8 cellular contexts compared by ENCODE assay signal in genomic region chrX:11759461-11760311, GRCh38. TPM values are rescaled to one million over a fixed set of nuclear protein-coding genes. Genes with fewer than 3 reads are reported as not detected.
DNase-seq lines count a peak whose midpoint lies in the region; ATAC-seq and TF ChIP-seq lines count a peak whose summit lies in the region.

No MANE protein-coding gene starts in this region.

- H3K9me3 ChIP-seq in SK-N-SH, result no peaks in the 10 kb centered on the region

- H3K79me2 ChIP-seq in SK-N-SH (ENCODE audit: insufficient read depth), result peaks cover 15% of the 10 kb centered on the region

- peak overlapping the region; percentile 50 to 86 for H3K27ac ChIP-seq in SK-N-SH (ENCODE audit: low read depth in 2 of 2, low read length in 1 of 2)

- peaks cover 36 to 41% of the 10 kb centered on the region in 2 experiments for H3K36me3 ChIP-seq in SK-N-SH (replicated peaks in 1 of 2; ENCODE audit: control insufficient read depth in 1 of 2, insufficient read depth in 2 of 2, low read length in 1 of 2)

- no peaks in the 10 kb centered on the region for H3K27me3 ChIP-seq in SK-N-SH (ENCODE audit: insufficient read depth)

- H3K4me1 Mint-ChIP-seq in activated naive CD8-positive, alpha-beta T cell treated with anti-CD3 and anti-CD28 coated beads, Interleukin-2, amount 10 ng/mL, durations not matched to agents 7 days and 5 days, result peaks cover 24% of the 10 kb centered on the region
- H3K4me1 Mint-ChIP-seq in glutamatergic neuron (ENCODE audit: low read depth, unreplicated experiment) (no peaks in the 10 kb centered on the region), type B pancreatic cell (ENCODE audit: unreplicated experiment) (peaks cover 5% of the 10 kb centered on the region)

- peak; percentile 61 for ATAC-seq in HG02678 (IDR thresholded peaks at IDR 0.05; ENCODE audit: unreplicated experiment)
- ATAC-seq in activated naive CD8-positive, alpha-beta T cell treated with anti-CD3 and anti-CD28 coated beads, Interleukin-2, amount 10 ng/mL, durations not matched to agents 7 days and 5 days (ENCODE audit: low read depth), result peak; percentile 82

- TF ChIP-seq EP300 in SK-N-SH (IDR thresholded peaks at IDR 0.05; ENCODE audit: borderline replicate concordance in 1 of 2, low read depth in 1 of 2, low read length in 1 of 2), result no peak

- H3K27me3 Mint-ChIP-seq in activated naive CD8-positive, alpha-beta T cell treated with anti-CD3 and anti-CD28 coated beads, Interleukin-2, amount 10 ng/mL, durations not matched to agents 7 days and 5 days, result peaks cover 5% of the 10 kb centered on the region
- peaks cover 6% of the 10 kb centered on the region for H3K27me3 Mint-ChIP-seq in glutamatergic neuron (ENCODE audit: unreplicated experiment)
- no peaks in the 10 kb centered on the region for H3K27me3 Mint-ChIP-seq in type B pancreatic cell

- TF ChIP-seq CTCF in GM12864 (IDR thresholded peaks at IDR 0.05; ENCODE audit: low read depth, low read length, missing control alignments) (no peak), SK-N-SH (IDR thresholded peaks at IDR 0.05) (no peak), glutamatergic neuron (IDR thresholded peaks at IDR 0.05; ENCODE audit: partially characterized antibody, unreplicated experiment) (no peak), type B pancreatic cell (conservative IDR thresholded peaks at IDR 0.05) (no peak)

- WGBS in SK-N-SH (ENCODE audit: low lambda C conversion rate), result 1% methylated on average over 13 of the region's 13 CpGs

- H3K4me1 ChIP-seq in SK-N-SH (ENCODE audit: control insufficient read depth in 1 of 2, insufficient read depth in 2 of 2, low read depth in 1 of 2, low read length in 1 of 2), result peaks cover 0 to 5% of the 10 kb centered on the region in 2 experiments; a peak in 3 of 4 replicates

- no peaks in the 10 kb centered on the region for H3K9me2 ChIP-seq in SK-N-SH

- H3K36me3 Mint-ChIP-seq in activated naive CD8-positive, alpha-beta T cell treated with anti-CD3 and anti-CD28 coated beads, Interleukin-2, amount 10 ng/mL, durations not matched to agents 7 days and 5 days, result peaks cover 25% of the 10 kb centered on the region
- H3K36me3 Mint-ChIP-seq in glutamatergic neuron (ENCODE audit: unreplicated experiment) (no peaks in the 10 kb centered on the region), type B pancreatic cell (no peaks in the 10 kb centered on the region)

- CTCF ChIA-PET in SK-N-SH (lab: Yijun Ruan, JAX), result interaction anchor here (0.6 to 1.7 kb wide), 4 partner anchors 11 to 216 kb away, joined by 3 to 5 read pairs (median 3); no protein-coding TSS in a partner anchor

- peaks cover 12% of the 10 kb centered on the region for H3F3A ChIP-seq in SK-N-SH (replicated peaks; ENCODE audit: insufficient read depth)

- H3K4me3 Mint-ChIP-seq in activated naive CD8-positive, alpha-beta T cell treated with anti-CD3 and anti-CD28 coated beads, Interleukin-2, amount 10 ng/mL, durations not matched to agents 7 days and 5 days, result peak overlapping the region; percentile 85
- H3K4me3 Mint-ChIP-seq in glutamatergic neuron (ENCODE audit: unreplicated experiment) (peak overlapping the region; percentile 93), type B pancreatic cell (peak overlapping the region; percentile 99)

- H2AFZ ChIP-seq in SK-N-SH (ENCODE audit: low read depth), result peak overlapping the region; percentile 77

- peak overlapping the region; percentile 90 for H3K27ac Mint-ChIP-seq in activated naive CD8-positive, alpha-beta T cell treated with anti-CD3 and anti-CD28 coated beads, Interleukin-2, amount 10 ng/mL, durations not matched to agents 7 days and 5 days
- peak overlapping the region; percentile 91 for H3K27ac Mint-ChIP-seq in glutamatergic neuron (ENCODE audit: unreplicated experiment)
- H3K27ac Mint-ChIP-seq in type B pancreatic cell, result peak overlapping the region; percentile 99

- peak; percentile 66 for DNase-seq in GM12864 (ENCODE audit: low read depth)
- DNase-seq in NCI-H1092 treated with DMSO at 0.1 percent for 48 hours (lab: John Stamatoyannopoulos, UW), result peak; percentile 91
- peak; percentile 76 for DNase-seq in SK-N-SH
- no peak for DNase-seq in activated naive CD8-positive, alpha-beta T cell treated with anti-CD3 and anti-CD28 coated beads, Interleukin-2, amount 10 ng/mL, durations not matched to agents 7 days and 5 days
- DNase-seq in glutamatergic neuron, result peak; percentile 63
- peak; percentile 81 for DNase-seq in occipital lobe (lab: John Stamatoyannopoulos, UW)
- DNase-seq in type B pancreatic cell (ENCODE audit: extremely low spot score, unreplicated experiment), result peak; percentile 72

- H3K9me3 Mint-ChIP-seq in activated naive CD8-positive, alpha-beta T cell treated with anti-CD3 and anti-CD28 coated beads, Interleukin-2, amount 10 ng/mL, durations not matched to agents 7 days and 5 days, result no peaks in the 10 kb centered on the region
- H3K9me3 Mint-ChIP-seq in glutamatergic neuron (ENCODE audit: unreplicated experiment) (peaks cover 2% of the 10 kb centered on the region), type B pancreatic cell (no peaks in the 10 kb centered on the region)

- H3K9ac ChIP-seq in SK-N-SH, result peak overlapping the region; percentile 84

- peak overlapping the region; percentile 72 for H3K4me2 ChIP-seq in SK-N-SH

- POLR2A ChIA-PET in SK-N-SH (lab: Yijun Ruan, JAX), result no interaction called here
- POLR2A ChIA-PET in activated naive CD8-positive, alpha-beta T cell treated with anti-CD3 and anti-CD28 coated beads, Interleukin-2, amount 10 ng/mL, durations not matched to agents 7 days and 5 days (lab: Charles Lee), result interaction anchor here (0.6 to 1.4 kb wide), 3 partner anchors 11 to 1031 kb away, joined by 3 to 7 read pairs (median 4); partner anchors contain the start of gene PRPS2

- peak overlapping the region; percentile 91 for H3K4me3 ChIP-seq in GM12864 (ENCODE audit: low read depth, low read length)
- H3K4me3 ChIP-seq in SK-N-SH (ENCODE audit: low read depth in 2 of 2, low read length in 1 of 2), result peak overlapping the region; percentile 68 to 80

- H4K20me1 ChIP-seq in SK-N-SH (ENCODE audit: insufficient read depth), result no peaks in the 10 kb centered on the region

- TF ChIP-seq RAD21 in SK-N-SH (IDR thresholded peaks at IDR 0.05; ENCODE audit: low read length), result no peak

TF ChIP-seq in SK-N-SH, 30 proteins besides CTCF, POLR2A, EP300 and RAD21:
- no peak for TF ChIP-seq MAX (IDR thresholded peaks at IDR 0.05; ENCODE audit: low read depth)
- TF ChIP-seq GABPA (IDR thresholded peaks at IDR 0.05; ENCODE audit: low read depth), result peak; percentile 77
- no peak for TF ChIP-seq NRF1 (IDR thresholded peaks at IDR 0.05; ENCODE audit: low read depth, low read length)
- TF ChIP-seq CHD2 (IDR thresholded peaks at IDR 0.05; ENCODE audit: low read length, partially characterized antibody), result peak; percentile 9
- TF ChIP-seq ELF1 (IDR thresholded peaks at IDR 0.05), result 0 out of 2 replicates have a peak, but pooled peaks have one; percentile 31
- peak; percentile 95 for TF ChIP-seq PBX3 (IDR thresholded peaks at IDR 0.05)
- peak; percentile 35; the same call in 1 of the 2 replicates for TF ChIP-seq IRF3 (IDR thresholded peaks at IDR 0.05; ENCODE audit: low read depth, low read length)

RNA-seq across cellular contexts. Expression of gene MSL3, which starts 1.6 kb away (rescaled TPM):
- 21.8 and 30.1 TPM in 2 replicates for polyA plus RNA-seq in SK-N-SH (2012; rRNA removed)
- polyA plus RNA-seq in SK-N-SH (2012; cell fraction: cytosol; rRNA removed), result 18.6 and 19.2 TPM in 2 replicates
- polyA plus RNA-seq in SK-N-SH (2012; cell fraction: nucleus; rRNA removed), result 78.8 and 93.3 TPM in 2 replicates
- 10 to 100 TPM; 73.7 to 82.4 TPM for total RNA-seq in activated naive CD8-positive, alpha-beta T cell treated with anti-CD3 and anti-CD28 coated beads, Interleukin-2, amount 10 ng/mL, durations not matched to agents 7 days and 5 days
- total RNA-seq in glutamatergic neuron (ENCODE audit: unreplicated experiment) (25.5 TPM), occipital lobe (30.6 TPM), type B pancreatic cell (ENCODE audit: low replicate concordance) (24.5 and 34.0 TPM in 2 replicates)
